ENCODE assay signal across 11 cellular contexts in genomic region chr10:15472431-15473400, GRCh38.
DNase-seq lines count a peak whose midpoint lies in the region; ATAC-seq, FAIRE-seq and TF ChIP-seq lines count a peak whose summit lies in the region.
"Had no signal": no experiment of that assay in that cellular context is flagged by ENCODE, and none has a peak within 500 bp of the region (broad histone marks: within the 10 kb centered on the region; RNA-seq: fewer than 3 reads in every experiment).

No MANE protein-coding gene starts in this region.

- no peaks in the 10 kb centered on the region for H4K20me1 ChIP-seq in SK-N-SH (ENCODE audit: insufficient read depth)

- no peak for DNase-seq in SK-N-SH
- DNase-seq in brain pericyte (ENCODE audit: low read depth, low spot score): peak; percentile 71
- no peak for DNase-seq in activated effector memory CD4-positive, alpha-beta T cell treated with Interleukin-2 at 50 U/mL for 16 hours
- DNase-seq in D721Med (ENCODE audit: insufficient read length, low spot score): no peak
- DNase-seq: activated T-cell treated with anti-CD3 and anti-CD28 coated beads, Interleukin-2, amount 50 U/mL, for 4 hours; glutamatergic neuron; stimulated activated CD4-positive, alpha-beta T cell treated with anti-CD3 and anti-CD28 coated beads, Interleukin-12 subunit alpha, Interleukin-12 subunit beta, amount 100 ng/mL, for 4 hours had no signal

- H3K27me3 ChIP-seq in SK-N-SH (ENCODE audit: insufficient read depth) (peaks cover 7% of the 10 kb centered on the region; the same call in 1 of the 2 replicates), iPS-20b (ENCODE audit: insufficient read depth, low read length) (peaks cover 98% of the 10 kb centered on the region)

- no peaks in the 10 kb centered on the region for H3F3A ChIP-seq in SK-N-SH (replicated peaks; ENCODE audit: insufficient read depth)

- peak; percentile 30; the same call in 1 of the 3 replicates for ATAC-seq in SK-N-SH treated with all-trans-retinoic acid at 6 μM for 48 hours
- no peak for ATAC-seq in HG02870 (IDR thresholded peaks at IDR 0.05; ENCODE audit: unreplicated experiment)
- ATAC-seq: activated T-cell treated with anti-CD3 and anti-CD28 coated beads, Interleukin-2, amount 50 U/mL, for 4 hours had no signal

- no peaks in the 10 kb centered on the region for H3K9me2 ChIP-seq in SK-N-SH

- CTCF ChIA-PET in SK-N-SH (lab: Yijun Ruan, JAX): no interaction called here

- H3K27ac ChIP-seq in SK-N-SH (ENCODE audit: low read depth in 2 of 2, low read length in 1 of 2): no peak overlapping the region
- no peak overlapping the region for H3K27ac ChIP-seq in iPS-20b (ENCODE audit: low read length)
- peak overlapping the region; percentile 35 for H3K27ac ChIP-seq in urinary bladder (ENCODE audit: low read depth)

- TF ChIP-seq EP300 in SK-N-SH (IDR thresholded peaks at IDR 0.05; ENCODE audit: borderline replicate concordance in 1 of 2, low read depth in 1 of 2, low read length in 1 of 2): no peak

- no peak overlapping the region for H3K4me2 ChIP-seq in SK-N-SH

- 42% methylated on average over 14 of the region's 16 CpGs for WGBS in SK-N-SH (ENCODE audit: low lambda C conversion rate)
- WGBS in urinary bladder: 32% methylated on average over 16 of the region's 16 CpGs

- TF ChIP-seq RAD21 in SK-N-SH (IDR thresholded peaks at IDR 0.05; ENCODE audit: low read length): no peak

- POLR2A ChIA-PET in SK-N-SH (lab: Yijun Ruan, JAX): no interaction called here

- H3K4me3 ChIP-seq in SK-N-SH (ENCODE audit: low read depth in 2 of 2, low read length in 1 of 2): no peak overlapping the region
- H3K4me3 ChIP-seq in iPS-20b (ENCODE audit: low read length): peak overlapping the region; percentile 34; the same call in 1 of the 2 replicates
- no peak overlapping the region for H3K4me3 ChIP-seq in urinary bladder (ENCODE audit: low read depth, low read length)

- no peaks in the 10 kb centered on the region for H3K36me3 ChIP-seq in SK-N-SH (replicated peaks in 1 of 2; ENCODE audit: control insufficient read depth in 1 of 2, insufficient read depth in 2 of 2, low read length in 1 of 2)
- H3K36me3 ChIP-seq in iPS-20b (ENCODE audit: insufficient read depth, low read depth, low read length): no peaks in the 10 kb centered on the region
- H3K36me3 ChIP-seq in urinary bladder (ENCODE audit: insufficient read depth): no peaks in the 10 kb centered on the region

- FAIRE-seq in D721Med (lab: Jason Lieb, UNC): no peak

- H3K4me1 ChIP-seq in SK-N-SH (ENCODE audit: control insufficient read depth in 1 of 2, insufficient read depth in 2 of 2, low read depth in 1 of 2, low read length in 1 of 2): no peaks in the 10 kb centered on the region
- peaks cover 26% of the 10 kb centered on the region for H3K4me1 ChIP-seq in iPS-20b (ENCODE audit: insufficient read depth, low read length)
- no peaks in the 10 kb centered on the region for H3K4me1 ChIP-seq in urinary bladder (ENCODE audit: insufficient read depth)

- no peak for TF ChIP-seq CTCF in SK-N-SH (IDR thresholded peaks at IDR 0.05)
- TF ChIP-seq CTCF in D721Med (IDR thresholded peaks at IDR 0.05; ENCODE audit: insufficient read depth, missing control alignments): no peak

- no peak overlapping the region for H3K9ac ChIP-seq in SK-N-SH
- H3K9ac ChIP-seq in iPS-20b (ENCODE audit: low read depth, low read length): no peak overlapping the region

- H2AFZ ChIP-seq in SK-N-SH (ENCODE audit: low read depth): no peak overlapping the region

- no peaks in the 10 kb centered on the region for H3K79me2 ChIP-seq in SK-N-SH (ENCODE audit: insufficient read depth)

- H3K9me3 ChIP-seq in SK-N-SH: no peaks in the 10 kb centered on the region
- no peaks in the 10 kb centered on the region for H3K9me3 ChIP-seq in iPS-20b (ENCODE audit: insufficient read depth, low read depth, low read length)

TF ChIP-seq in SK-N-SH treated with all-trans-retinoic acid at 6 μM for 48 hours, 23 proteins besides CTCF, POLR2A, EP300 and RAD21 (continues in another document):
- no peak for TF ChIP-seq ZNF8 (CRISPR knock-in tag; IDR thresholded peaks at IDR 0.05)
- TF ChIP-seq ZNF70 (CRISPR knock-in tag; IDR thresholded peaks at IDR 0.05): no peak
- TF ChIP-seq GLIS3 (CRISPR knock-in tag; IDR thresholded peaks at IDR 0.05): no peak
- TF ChIP-seq ZC3H10 (CRISPR knock-in tag; IDR thresholded peaks at IDR 0.05): no peak
- TF ChIP-seq ESRRG (CRISPR knock-in tag; IDR thresholded peaks at IDR 0.05): no peak
- TF ChIP-seq CSRNP3 (CRISPR knock-in tag; IDR thresholded peaks at IDR 0.05): no peak
- no peak for TF ChIP-seq POU6F1 (CRISPR knock-in tag; IDR thresholded peaks at IDR 0.05; ENCODE audit: borderline replicate concordance, low read depth)
- TF ChIP-seq ZFP3 (CRISPR knock-in tag; IDR thresholded peaks at IDR 0.05): no peak
- no peak for TF ChIP-seq ZNF565 (CRISPR knock-in tag; conservative IDR thresholded peaks at IDR 0.05; ENCODE audit: low read depth)

TF ChIP-seq in SK-N-SH, 30 proteins besides CTCF, POLR2A, EP300 and RAD21:
- TF ChIP-seq SMC3 (IDR thresholded peaks at IDR 0.05; ENCODE audit: low read depth, low read length): no peak
- no peak for TF ChIP-seq EZH2phosphoT487 (IDR thresholded peaks at IDR 0.05; ENCODE audit: borderline replicate concordance, low read depth)
- no peak for TF ChIP-seq ZBTB33 (IDR thresholded peaks at IDR 0.05; ENCODE audit: borderline replicate concordance, low read depth)
- TF ChIP-seq JUND (IDR thresholded peaks at IDR 0.05): no peak
- TF ChIP-seq RCOR1 (IDR thresholded peaks at IDR 0.05; ENCODE audit: low read length): no peak
